Comparison of ENCODE assay signal across 8 cellular contexts in the genomic region with DNA sequence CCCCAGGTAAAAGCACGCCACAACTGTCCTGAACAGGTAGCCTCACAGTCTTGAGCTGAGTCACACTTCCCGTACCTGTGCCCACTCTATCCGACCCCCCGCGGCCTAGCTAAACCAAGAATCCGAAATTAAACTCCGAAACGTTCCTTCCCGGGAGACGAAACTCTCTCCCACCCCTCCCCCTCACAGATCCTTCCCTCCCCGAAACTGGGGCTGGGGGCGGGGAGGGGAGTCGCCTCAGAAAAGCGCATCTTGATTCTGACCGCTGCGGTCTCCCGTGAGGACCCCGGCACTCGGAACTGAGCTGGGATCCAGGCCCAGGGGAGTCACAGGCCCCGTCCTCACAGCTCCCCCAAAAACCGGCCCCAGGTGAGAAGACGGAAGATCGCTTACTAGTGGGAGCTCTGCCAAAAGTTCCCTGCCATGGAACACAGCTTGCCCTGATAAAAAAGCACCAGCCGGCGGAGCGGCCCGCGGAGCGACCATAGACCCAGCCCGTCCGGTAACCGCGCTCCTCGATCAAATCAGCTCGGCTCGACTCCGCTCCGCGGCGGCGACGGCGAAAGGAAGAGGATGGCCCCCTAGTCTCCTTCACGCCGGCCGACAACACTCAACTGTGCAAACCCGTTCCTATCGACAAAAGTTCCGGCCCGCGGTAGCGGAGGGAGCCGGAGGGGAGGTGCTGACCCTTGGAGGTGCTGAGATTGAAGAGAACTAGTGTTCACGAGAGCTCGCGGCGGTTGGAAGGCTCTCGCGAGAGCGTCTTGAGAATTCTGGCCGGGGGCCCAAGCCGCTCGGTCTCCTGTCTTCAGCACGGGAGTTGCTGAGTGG. TPM values are rescaled to one million over a fixed set of nuclear protein-coding genes. Genes with fewer than 3 reads are reported as not detected.
DNase-seq lines count a peak whose midpoint lies in the region; ATAC-seq and TF ChIP-seq lines count a peak whose summit lies in the region.

CCNC (minus strand) TSS at position 558 of the 831 bp plus-strand sequence; CDS start at position 425, 133 bp downstream.

- peaks cover 45% of the 10 kb centered on the region for H3K79me2 ChIP-seq in ACC112 (ENCODE audit: control insufficient read depth, insufficient read depth, low read length, unreplicated experiment)

- ATAC-seq in GM18868 (IDR thresholded peaks at IDR 0.05; ENCODE audit: unreplicated experiment) (peak; percentile 98), HG03108 (IDR thresholded peaks at IDR 0.05; ENCODE audit: unreplicated experiment) (peak; percentile 98), WTC11 (peak; percentile 97)

- H3K4me1 ChIP-seq in ACC112 (ENCODE audit: control insufficient read depth, insufficient read depth, low read length, unreplicated experiment), result peaks cover 9% of the 10 kb centered on the region

- peak within 1 kb of the TSS; percentile 87 for H2AFZ ChIP-seq in ACC112 (ENCODE audit: low read length, unreplicated experiment)

- H3K27ac Mint-ChIP-seq in WTC11 (peak within 1 kb of the TSS; percentile 99), immature natural killer cell (peak within 1 kb of the TSS; percentile 89 to 99 (median 94))

- H3K4me3 ChIP-seq in ACC112 (ENCODE audit: low read depth, low read length) (peak within 1 kb of the TSS; percentile 92), cardiac fibroblast (replicated peaks in 1 of 2; ENCODE audit: low read depth in 2 of 2, low read length in 2 of 2) (peak within 1 kb of the TSS; percentile 91 to 98)

- POLR2A ChIA-PET in WTC11 (lab: Charles Lee), result interaction anchor here (0.6 to 2.4 kb wide), 16 partner anchors 17 to 243 kb away, joined by 3 to 15 read pairs (median 5); partner anchors contain the start of genes COQ3, FAXC, PNISR and USP45

- H3K36me3 Mint-ChIP-seq in WTC11 (no peaks in the 10 kb centered on the region), immature natural killer cell (peaks cover 0 to 4% (median 0%) of the 10 kb centered on the region in 3 donors)

- no peaks in the 10 kb centered on the region for H3K36me3 ChIP-seq in ACC112 (ENCODE audit: insufficient read depth, low read length)

- H3K4me1 Mint-ChIP-seq in WTC11 (peaks cover 16% of the 10 kb centered on the region), immature natural killer cell (peaks cover 19 to 58% of the 10 kb centered on the region in 2 donors)

- DNase-seq in NCI-H2196 treated with DMSO at 0.1 percent for 48 hours (lab: John Stamatoyannopoulos, UW; ENCODE audit: unreplicated experiment) (peak; percentile 89), WTC11 (ENCODE audit: low spot score) (peak; percentile 96), cardiac fibroblast (ENCODE audit: low read depth in 2 of 2) (peak; percentile 98), immature natural killer cell (peak; percentile 88 to 92 (median 90)), smooth muscle cell of the brain vasculature (ENCODE audit: low read depth, low spot score) (peak; percentile 91)

- H3K27me3 Mint-ChIP-seq in WTC11 (ENCODE audit: low read depth) (no peaks in the 10 kb centered on the region; the same call in 1 of the 2 replicates), immature natural killer cell (ENCODE audit: low read depth in 3 of 3) (peaks cover 0 to 9% (median 6%) of the 10 kb centered on the region in 3 donors)

- H3K27me3 ChIP-seq in ACC112 (ENCODE audit: insufficient read depth, low read length), result no peaks in the 10 kb centered on the region

- peak within 1 kb of the TSS; percentile 94 for H3K4me3 Mint-ChIP-seq in WTC11
- peak within 1 kb of the TSS; percentile 96 to 100 (median 99) for H3K4me3 Mint-ChIP-seq in immature natural killer cell

- CTCF ChIA-PET in WTC11 (lab: Charles Lee), result interaction anchor here (0.6 to 2.8 kb wide), 11 partner anchors 20 to 337 kb away, joined by 3 to 14 read pairs (median 5); no protein-coding TSS in a partner anchor

- H3K27ac ChIP-seq in ACC112 (ENCODE audit: low read depth, low read length), result peak within 1 kb of the TSS; percentile 20; the same call in 1 of the 2 replicates

- TF ChIP-seq CTCF in WTC11 (IDR thresholded peaks at IDR 0.05), result no peak
- TF ChIP-seq CTCF in cardiac fibroblast (IDR thresholded peaks at IDR 0.05; ENCODE audit: low read depth, low read length), result no peak

- 0 out of 2 replicates have a peak, but pooled peaks cover 3% of the 10 kb centered on the region for H3K9me3 Mint-ChIP-seq in WTC11
- H3K9me3 Mint-ChIP-seq in immature natural killer cell, result no peaks in the 10 kb centered on the region

TF ChIP-seq in WTC11, 78 proteins besides CTCF, POLR2A, EP300 and RAD21 (continues in another document):
- TF ChIP-seq ZMAT4 (CRISPR knock-in tag; IDR thresholded peaks at IDR 0.05), result 0 out of 2 replicates have a peak, but pooled peaks have one; percentile 18
- TF ChIP-seq, protein P1, sequence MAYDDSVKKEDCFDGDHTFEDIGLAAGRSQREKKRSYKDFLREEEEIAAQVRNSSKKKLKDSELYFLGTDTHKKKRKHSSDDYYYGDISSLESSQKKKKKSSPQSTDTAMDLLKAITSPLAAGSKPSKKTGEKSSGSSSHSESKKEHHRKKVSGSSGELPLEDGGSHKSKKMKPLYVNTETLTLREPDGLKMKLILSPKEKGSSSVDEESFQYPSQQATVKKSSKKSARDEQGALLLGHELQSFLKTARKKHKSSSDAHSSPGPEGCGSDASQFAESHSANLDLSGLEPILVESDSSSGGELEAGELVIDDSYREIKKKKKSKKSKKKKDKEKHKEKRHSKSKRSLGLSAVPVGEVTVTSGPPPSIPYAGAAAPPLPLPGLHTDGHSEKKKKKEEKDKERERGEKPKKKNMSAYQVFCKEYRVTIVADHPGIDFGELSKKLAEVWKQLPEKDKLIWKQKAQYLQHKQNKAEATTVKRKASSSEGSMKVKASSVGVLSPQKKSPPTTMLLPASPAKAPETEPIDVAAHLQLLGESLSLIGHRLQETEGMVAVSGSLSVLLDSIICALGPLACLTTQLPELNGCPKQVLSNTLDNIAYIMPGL (CRISPR knock-in tag; IDR thresholded peaks at IDR 0.05), result peak; percentile 89
- TF ChIP-seq SP1 (CRISPR knock-in tag; conservative IDR thresholded peaks at IDR 0.05), result peak; percentile 56
- peak; percentile 53; the same call in 1 of the 2 replicates for TF ChIP-seq CREB1 (CRISPR knock-in tag; IDR thresholded peaks at IDR 0.05)
- 0 out of 2 replicates have a peak, but pooled peaks have one; percentile 12 for TF ChIP-seq ESRRA (CRISPR knock-in tag; IDR thresholded peaks at IDR 0.05; ENCODE audit: borderline replicate concordance)
- peak; percentile 92 for TF ChIP-seq ETV6 (CRISPR knock-in tag; IDR thresholded peaks at IDR 0.05)
- TF ChIP-seq, protein P2, sequence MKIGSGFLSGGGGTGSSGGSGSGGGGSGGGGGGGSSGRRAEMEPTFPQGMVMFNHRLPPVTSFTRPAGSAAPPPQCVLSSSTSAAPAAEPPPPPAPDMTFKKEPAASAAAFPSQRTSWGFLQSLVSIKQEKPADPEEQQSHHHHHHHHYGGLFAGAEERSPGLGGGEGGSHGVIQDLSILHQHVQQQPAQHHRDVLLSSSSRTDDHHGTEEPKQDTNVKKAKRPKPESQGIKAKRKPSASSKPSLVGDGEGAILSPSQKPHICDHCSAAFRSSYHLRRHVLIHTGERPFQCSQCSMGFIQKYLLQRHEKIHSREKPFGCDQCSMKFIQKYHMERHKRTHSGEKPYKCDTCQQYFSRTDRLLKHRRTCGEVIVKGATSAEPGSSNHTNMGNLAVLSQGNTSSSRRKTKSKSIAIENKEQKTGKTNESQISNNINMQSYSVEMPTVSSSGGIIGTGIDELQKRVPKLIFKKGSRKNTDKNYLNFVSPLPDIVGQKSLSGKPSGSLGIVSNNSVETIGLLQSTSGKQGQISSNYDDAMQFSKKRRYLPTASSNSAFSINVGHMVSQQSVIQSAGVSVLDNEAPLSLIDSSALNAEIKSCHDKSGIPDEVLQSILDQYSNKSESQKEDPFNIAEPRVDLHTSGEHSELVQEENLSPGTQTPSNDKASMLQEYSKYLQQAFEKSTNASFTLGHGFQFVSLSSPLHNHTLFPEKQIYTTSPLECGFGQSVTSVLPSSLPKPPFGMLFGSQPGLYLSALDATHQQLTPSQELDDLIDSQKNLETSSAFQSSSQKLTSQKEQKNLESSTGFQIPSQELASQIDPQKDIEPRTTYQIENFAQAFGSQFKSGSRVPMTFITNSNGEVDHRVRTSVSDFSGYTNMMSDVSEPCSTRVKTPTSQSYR (CRISPR knock-in tag; IDR thresholded peaks at IDR 0.05), result 0 out of 2 replicates have a peak, but pooled peaks have one; percentile 8
- TF ChIP-seq GABPB1 (CRISPR knock-in tag; IDR thresholded peaks at IDR 0.05), result peak; percentile 90
- TF ChIP-seq SMAD3 (CRISPR knock-in tag; IDR thresholded peaks at IDR 0.05; ENCODE audit: borderline replicate concordance), result peak; percentile 91; the same call in 1 of the 2 replicates
- TF ChIP-seq, protein P3, sequence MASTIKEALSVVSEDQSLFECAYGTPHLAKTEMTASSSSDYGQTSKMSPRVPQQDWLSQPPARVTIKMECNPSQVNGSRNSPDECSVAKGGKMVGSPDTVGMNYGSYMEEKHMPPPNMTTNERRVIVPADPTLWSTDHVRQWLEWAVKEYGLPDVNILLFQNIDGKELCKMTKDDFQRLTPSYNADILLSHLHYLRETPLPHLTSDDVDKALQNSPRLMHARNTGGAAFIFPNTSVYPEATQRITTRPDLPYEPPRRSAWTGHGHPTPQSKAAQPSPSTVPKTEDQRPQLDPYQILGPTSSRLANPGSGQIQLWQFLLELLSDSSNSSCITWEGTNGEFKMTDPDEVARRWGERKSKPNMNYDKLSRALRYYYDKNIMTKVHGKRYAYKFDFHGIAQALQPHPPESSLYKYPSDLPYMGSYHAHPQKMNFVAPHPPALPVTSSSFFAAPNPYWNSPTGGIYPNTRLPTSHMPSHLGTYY (CRISPR knock-in tag; IDR thresholded peaks at IDR 0.05), result peak; percentile 25; the same call in 1 of the 2 replicates
- TF ChIP-seq, protein P4, sequence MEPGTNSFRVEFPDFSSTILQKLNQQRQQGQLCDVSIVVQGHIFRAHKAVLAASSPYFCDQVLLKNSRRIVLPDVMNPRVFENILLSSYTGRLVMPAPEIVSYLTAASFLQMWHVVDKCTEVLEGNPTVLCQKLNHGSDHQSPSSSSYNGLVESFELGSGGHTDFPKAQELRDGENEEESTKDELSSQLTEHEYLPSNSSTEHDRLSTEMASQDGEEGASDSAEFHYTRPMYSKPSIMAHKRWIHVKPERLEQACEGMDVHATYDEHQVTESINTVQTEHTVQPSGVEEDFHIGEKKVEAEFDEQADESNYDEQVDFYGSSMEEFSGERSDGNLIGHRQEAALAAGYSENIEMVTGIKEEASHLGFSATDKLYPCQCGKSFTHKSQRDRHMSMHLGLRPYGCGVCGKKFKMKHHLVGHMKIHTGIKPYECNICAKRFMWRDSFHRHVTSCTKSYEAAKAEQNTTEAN (CRISPR knock-in tag; IDR thresholded peaks at IDR 0.05), result peak; percentile 53; the same call in 1 of the 2 replicates

RNA-seq across cellular contexts. Expression of gene CCNC, which starts in this region (rescaled TPM):
- total RNA-seq in WTC11 (2021), result 82.2 to 93.1 TPM (median 86.8 TPM) in 3 replicates
- 10 to 100 TPM; 29.9 to 42.4 (median 34.0) TPM for polyA plus RNA-seq in immature natural killer cell

Comparison
In these comparisons a context has a peak if more than half of its experiments do, and no peak if none do; other contexts are left out.
1. Peak in every context shown above with its lines: DNase-seq, ATAC-seq, H3K4me3 ChIP-seq and H3K27ac ChIP-seq.